ENCODE assay signal across 21 cellular contexts in the genomic region with DNA sequence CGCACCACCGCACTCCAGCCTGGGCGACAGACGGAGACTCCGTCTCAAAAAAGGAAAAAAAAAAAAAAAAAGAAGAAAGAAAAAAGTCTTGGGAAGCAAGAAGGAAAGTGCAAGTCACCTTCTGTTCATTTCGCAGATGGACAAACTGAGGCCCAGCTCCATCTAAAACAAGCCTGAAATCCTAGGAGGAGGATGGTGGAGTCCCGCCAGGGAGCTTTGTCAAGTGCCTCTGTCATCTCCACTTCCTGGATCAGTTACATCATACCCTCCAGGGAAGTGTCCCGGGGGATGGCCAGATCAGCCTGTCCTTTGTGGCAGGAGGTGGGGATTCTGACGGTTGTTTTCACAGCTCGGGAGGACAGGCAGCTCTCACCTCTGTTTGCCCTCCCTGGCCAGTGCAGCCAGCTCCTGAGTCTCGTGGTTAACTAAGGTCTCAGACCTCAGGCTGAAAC. TPM values are rescaled to one million over a fixed set of nuclear protein-coding genes. Genes with fewer than 3 reads are reported as not detected.
A peak's percentile ranks its signal among the peaks of the same experiment; 100 is the strongest.
DNase-seq lines count a peak whose midpoint lies in the region; ATAC-seq, FAIRE-seq and TF ChIP-seq lines count a peak whose summit lies in the region.
"Had no signal": no experiment of that assay in that cellular context is flagged by ENCODE, and none has a peak within 500 bp of the region (broad histone marks: within the 10 kb centered on the region; RNA-seq: fewer than 3 reads in every experiment).

No MANE protein-coding gene starts in this region.

- TF ChIP-seq CTCF in HEK293 (tag by site-specific recombination; IDR thresholded peaks at IDR 0.05) (no peak), adrenal gland (IDR thresholded peaks at IDR 0.05) (no peak), HepG2 (CRISPR knock-in tag; IDR thresholded peaks at IDR 0.05) (no peak)

- H3K27ac ChIP-seq in HEK293 (ENCODE audit: extremely low read depth, low read depth, low read length) (no peak overlapping the region), adrenal gland (no peak overlapping the region), HepG2 (ENCODE audit: extremely low read length, insufficient read depth, low read length) (no peak overlapping the region)
- H3K27ac ChIP-seq: gastrocnemius medialis had no signal

- no peaks in the 10 kb centered on the region for H3K4me1 ChIP-seq in HEK293 (ENCODE audit: control insufficient read depth, insufficient read depth, low read length)
- H3K4me1 ChIP-seq in adrenal gland (replicated peaks in 1 of 2): peaks cover 7 to 9% of the 10 kb centered on the region in 2 donors
- peaks cover 32% of the 10 kb centered on the region for H3K4me1 ChIP-seq in HepG2 (ENCODE audit: insufficient read depth, low read length)
- H3K4me1 ChIP-seq: gastrocnemius medialis had no signal

- TF ChIP-seq RAD21 in HepG2 (CRISPR knock-in tag; IDR thresholded peaks at IDR 0.05): no peak

- H3K4me1 Mint-ChIP-seq in T-cell: no peaks in the 10 kb centered on the region
- H3K4me1 Mint-ChIP-seq: activated naive CD8-positive, alpha-beta T cell treated with anti-CD3 and anti-CD28 coated beads for 36 hours had no signal

- H4K20me1 ChIP-seq in HepG2 (ENCODE audit: insufficient read depth, low read length): no peaks in the 10 kb centered on the region

- H2AFZ ChIP-seq in HepG2 (ENCODE audit: low read length): no peak overlapping the region

- H3K9ac ChIP-seq in HepG2 (ENCODE audit: insufficient read depth, low read depth, low read length): no peak overlapping the region

- CTCF ChIA-PET in HEK293 (lab: Yijun Ruan, JAX) (interaction anchor here (0.5 to 3.3 kb wide), 3 partner anchors 11 to 377 kb away, joined by 3 to 19 read pairs (median 3); no protein-coding TSS in a partner anchor), HepG2 (lab: Yijun Ruan, JAX; ENCODE audit: low intra/inter-chr PET ratio, low total read pairs) (no interaction called here), T-cell (lab: Charles Lee) (interaction anchor here in 1 of 2 donors (0.7 kb wide), 1 partner anchor 418 kb away, joined by 9 read pairs; no protein-coding TSS in a partner anchor)

- H3K36me3 ChIP-seq in HEK293 (ENCODE audit: control insufficient read depth in 2 of 2, insufficient read depth in 1 of 2, low read length in 2 of 2) (no peaks in the 10 kb centered on the region), adrenal gland (replicated peaks in 1 of 2) (no peaks in the 10 kb centered on the region), HepG2 (replicated peaks in 1 of 2; ENCODE audit: control insufficient read depth in 1 of 2, insufficient read depth in 2 of 2, low read length in 2 of 2) (no peaks in the 10 kb centered on the region)
- H3K36me3 ChIP-seq: gastrocnemius medialis had no signal

- H3K9me3 ChIP-seq in HEK293 (ENCODE audit: control insufficient read depth, insufficient read depth, low read depth, low read length) (no peaks in the 10 kb centered on the region), adrenal gland (replicated peaks in 1 of 3) (no peaks in the 10 kb centered on the region), HepG2 (ENCODE audit: low read length) (no peaks in the 10 kb centered on the region)
- H3K9me3 ChIP-seq: gastrocnemius medialis had no signal

- WGBS in adrenal gland, 4 donors: 67 to 82% (median 68%) methylated on average over 8 to 11 of the region's 11 CpGs
- 70% methylated on average over 7 of the region's 11 CpGs for WGBS in HepG2 (ENCODE audit: low lambda C conversion rate)

- H3K4me3 ChIP-seq in HEK293 (ENCODE audit: low read depth, low read length): no peak overlapping the region
- no peak overlapping the region for H3K4me3 ChIP-seq in adrenal gland
- no peak overlapping the region for H3K4me3 ChIP-seq in HepG2 (replicated peaks in 1 of 3; ENCODE audit: insufficient read depth in 1 of 3, low read depth in 2 of 3, low read length in 3 of 3)
- H3K4me3 ChIP-seq: gastrocnemius medialis had no signal

- no TSS peak for BruUV-seq in HepG2 (replicated peaks; lab: Mats Ljungman, UMichigan)

- no peaks in the 10 kb centered on the region for H3K79me2 ChIP-seq in HepG2 (ENCODE audit: insufficient read depth, low read length)

- no peak overlapping the region for H3K4me3 Mint-ChIP-seq in T-cell
- H3K4me3 Mint-ChIP-seq: activated naive CD8-positive, alpha-beta T cell treated with anti-CD3 and anti-CD28 coated beads for 36 hours; stimulated activated naive CD8-positive, alpha-beta T cell treated with anti-CD3 and anti-CD28 coated beads, Interleukin-15, Interleukin-2, amounts not matched to agents 100 ng/mL and 50 ng/mL, for 24 hours had no signal

- intact Hi-C loops in adrenal gland (cut with DNase I) (no loop called here), HepG2 (cut with micrococcal nuclease; ENCODE audit: unreplicated experiment) (no loop called here)

- in situ Hi-C loops in HepG2 (cut with HindIII; ENCODE audit: extremely low pct_ligation_motif_present, low pct_unique_long_range_greater_than_20kb): no loop called here

- FAIRE-seq in HepG2 (lab: Jason Lieb, UNC): no peak
- FAIRE-seq: D721Med, GM12892 had no signal

- H3K4me2 ChIP-seq in HepG2 (ENCODE audit: low read depth, low read length): no peak overlapping the region

- TF ChIP-seq EP300 in HepG2 (IDR thresholded peaks at IDR 0.05; ENCODE audit: low read depth in 2 of 2, low read length in 2 of 2) (no peak), HepG2 (CRISPR knock-in tag; IDR thresholded peaks at IDR 0.05; ENCODE audit: borderline replicate concordance) (no peak)

- no peak overlapping the region for H3K27ac Mint-ChIP-seq in T-cell
- H3K27ac Mint-ChIP-seq: activated naive CD8-positive, alpha-beta T cell treated with anti-CD3 and anti-CD28 coated beads for 36 hours; stimulated activated naive CD8-positive, alpha-beta T cell treated with anti-CD3 and anti-CD28 coated beads, Interleukin-15, Interleukin-2, amounts not matched to agents 100 ng/mL and 50 ng/mL, for 24 hours had no signal

- peaks cover 10 to 18% of the 10 kb centered on the region in 2 donors for H3K27me3 Mint-ChIP-seq in T-cell

- POLR2A ChIA-PET in HEK293 (lab: Yijun Ruan, JAX): no interaction called here
- POLR2A ChIA-PET in HepG2 (lab: Yijun Ruan, JAX): no interaction called here
- POLR2A ChIA-PET in T-cell (lab: Charles Lee): no interaction called here

- DNase-seq in COLO668 (lab: John Stamatoyannopoulos, UW; ENCODE audit: unreplicated experiment): peak; percentile 15
- peak in 5 of 7 donors; percentile 51 to 77 (median 59) for DNase-seq in adrenal gland
- DNase-seq in HepG2 (ENCODE audit: low spot score): peak; percentile 56
- DNase-seq in T-cell: no peak
- DNase-seq in GDM1 (lab: John Stamatoyannopoulos, UW): no peak
- DNase-seq in anterior cingulate cortex (lab: John Stamatoyannopoulos, UW): no peak
- DNase-seq: activated naive CD8-positive, alpha-beta T cell treated with anti-CD3 and anti-CD28 coated beads for 36 hours; dermis blood vessel endothelial cell; mammary epithelial cell; MM.1S; NK-92 treated with Interleukin-12 subunit alpha and Interleukin-12 subunit beta, amount 100 ng/mL, for 24 hours; stimulated activated CD4-positive, alpha-beta T cell treated with anti-CD3 and anti-CD28 coated beads, Interleukin-4, amount 100 ng/mL, for 1 hour; T-helper 2 cell had no signal

- H3K27me3 ChIP-seq in adrenal gland: no peaks in the 10 kb centered on the region
- H3K27me3 ChIP-seq in HepG2 (ENCODE audit: control insufficient read depth in 1 of 2, insufficient read depth in 2 of 2, low read length in 2 of 2): 0 out of 5 replicates have a peak, but pooled peaks cover 0 to 4% of the 10 kb centered on the region in 2 experiments
- H3K27me3 ChIP-seq: gastrocnemius medialis had no signal

- H3K9me3 Mint-ChIP-seq in T-cell: no peaks in the 10 kb centered on the region
- H3K9me3 Mint-ChIP-seq: activated naive CD8-positive, alpha-beta T cell treated with anti-CD3 and anti-CD28 coated beads for 36 hours; stimulated activated naive CD8-positive, alpha-beta T cell treated with anti-CD3 and anti-CD28 coated beads, Interleukin-15, Interleukin-2, amounts not matched to agents 100 ng/mL and 50 ng/mL, for 24 hours had no signal

- no peaks in the 10 kb centered on the region for H3K36me3 Mint-ChIP-seq in T-cell
- H3K36me3 Mint-ChIP-seq: activated naive CD8-positive, alpha-beta T cell treated with anti-CD3 and anti-CD28 coated beads for 36 hours had no signal

- ATAC-seq in HepG2: peak; percentile 37
- ATAC-seq in T-cell (replicated peaks in 1 of 4): no peak
- ATAC-seq in HG02884 (IDR thresholded peaks at IDR 0.05; ENCODE audit: unreplicated experiment): no peak

- TF ChIP-seq POLR2A in adrenal gland (IDR thresholded peaks at IDR 0.05) (no peak), HepG2 (IDR thresholded peaks at IDR 0.05; ENCODE audit: insufficient read depth in 1 of 2, low read depth in 2 of 2, low read length in 2 of 2) (no peak)

RNA-seq across cellular contexts. Expression of a gene that starts 8.7 kb away (rescaled TPM):
- total RNA-seq in adrenal gland: 100 to 1,000 TPM in 1 of 8 donors, 10 to 100 TPM in 7; 11.6 to 111 (median 21.4) TPM
- polyA plus RNA-seq in adrenal gland: 10 to 100 TPM; 15.9 to 40.3 (median 23.8) TPM
- 1.2 and 1.3 TPM in 2 replicates for total RNA-seq in HepG2 (2016; rRNA removed; fragmentation: Illumina TruSeq; extraction: Trizol)
- total RNA-seq in HepG2 (2016; cell fraction: cytosol; rRNA removed; fragmentation: Illumina TruSeq; extraction: Trizol; ENCODE audit: low read depth): 0.79 and 1.7 TPM in 2 replicates
- total RNA-seq in HepG2 (2016; cell fraction: insoluble cytoplasmic fraction; rRNA removed; fragmentation: Illumina TruSeq; extraction: Trizol): 1.2 and 1.7 TPM in 2 replicates
- total RNA-seq in HepG2 (2016; cell fraction: membrane; rRNA removed; fragmentation: Illumina TruSeq; extraction: Trizol): 1.1 and 2.0 TPM in 2 replicates
- total RNA-seq in HepG2 (2016; cell fraction: nucleus; rRNA removed; fragmentation: Illumina TruSeq; extraction: Trizol): 1.4 and 2.0 TPM in 2 replicates
- polyA plus RNA-seq in HepG2 (2011; rRNA removed): 1.7 and 2.9 TPM in 2 replicates
- polyA plus RNA-seq in HepG2 (2011; cell fraction: cytosol; rRNA removed): 1.9 and 3.2 TPM in 2 replicates
- 1.6 and 2.0 TPM in 2 replicates for polyA plus RNA-seq in HepG2 (2011; cell fraction: nucleus; rRNA removed)
- 0.92 and 1.3 TPM in 2 replicates for polyA plus RNA-seq in HepG2 (2012)
- polyA plus RNA-seq in HepG2 (2016; cell fraction: cytosol; fragmentation: Illumina TruSeq; extraction: Trizol; ENCODE audit: low read depth): 1.1 and 1.5 TPM in 2 replicates
- polyA plus RNA-seq in HepG2 (2016; cell fraction: insoluble cytoplasmic fraction; fragmentation: Illumina TruSeq; extraction: Trizol; ENCODE audit: low read depth): 2.4 and 3.5 TPM in 2 replicates
- 0.64 and 0.90 TPM in 2 replicates for polyA plus RNA-seq in HepG2 (2016; cell fraction: membrane; fragmentation: Illumina TruSeq; extraction: Trizol; ENCODE audit: low read depth)
- 1.9 and 2.9 TPM in 2 replicates for polyA plus RNA-seq in HepG2 (2016; cell fraction: nucleus; fragmentation: Illumina TruSeq; extraction: Trizol; ENCODE audit: insufficient read depth, low read depth)
- 1.1 and 6.5 TPM in 2 replicates for polyA minus RNA-seq in HepG2 (2011; rRNA and poly(A)+ RNA removed; ENCODE audit: low replicate concordance)
- 0.99 and 1.4 TPM in 2 replicates for polyA minus RNA-seq in HepG2 (2011; cell fraction: cytosol; rRNA and poly(A)+ RNA removed)
- polyA minus RNA-seq in HepG2 (2011; cell fraction: nucleus; rRNA and poly(A)+ RNA removed): 1.5 TPM in 2 replicates
- 1 to 10 TPM in 1 of 5 donors, under 1 TPM in 3, not detected in 1; 0.19 to 2.3 (median 0.44) TPM for total RNA-seq in T-cell
- total RNA-seq: activated CD8-positive, alpha-beta memory T cell treated with anti-CD3 and anti-CD28 coated beads for 36 hours had no signal

RNA-seq across cellular contexts. Expression of a gene that starts 9.8 kb away (rescaled TPM):
- total RNA-seq in adrenal gland (100 to 1,000 TPM in 1 of 8 donors, 1 to 10 TPM in 7; 1.8 to 188 (median 3.2) TPM), HepG2 (2016; rRNA removed; fragmentation: Illumina TruSeq; extraction: Trizol) (not detected in 2 replicates), T-cell (under 1 TPM in 2 of 5 donors, not detected in 3; 0.18 to 0.26 TPM)
- polyA plus RNA-seq in adrenal gland (10 to 100 TPM in 1 of 3 donors, 1 to 10 TPM in 2; 5.7 to 41.2 (median 7.9) TPM), HepG2 (2011; rRNA removed) (not detected in 2 replicates)
- not detected in 2 replicates for total RNA-seq in HepG2 (2016; cell fraction: cytosol; rRNA removed; fragmentation: Illumina TruSeq; extraction: Trizol; ENCODE audit: low read depth)
- not detected in 2 replicates for total RNA-seq in HepG2 (2016; cell fraction: insoluble cytoplasmic fraction; rRNA removed; fragmentation: Illumina TruSeq; extraction: Trizol)
- total RNA-seq in HepG2 (2016; cell fraction: membrane; rRNA removed; fragmentation: Illumina TruSeq; extraction: Trizol): not detected in 2 replicates
- not detected in 2 replicates for total RNA-seq in HepG2 (2016; cell fraction: nucleus; rRNA removed; fragmentation: Illumina TruSeq; extraction: Trizol)
- not detected in 2 replicates for polyA plus RNA-seq in HepG2 (2011; cell fraction: cytosol; rRNA removed)
- polyA plus RNA-seq in HepG2 (2011; cell fraction: nucleus; rRNA removed): not detected in 2 replicates
- not detected in 2 replicates for polyA plus RNA-seq in HepG2 (2012)
- polyA plus RNA-seq in HepG2 (2016; cell fraction: cytosol; fragmentation: Illumina TruSeq; extraction: Trizol; ENCODE audit: low read depth): not detected in 2 replicates
- polyA plus RNA-seq in HepG2 (2016; cell fraction: insoluble cytoplasmic fraction; fragmentation: Illumina TruSeq; extraction: Trizol; ENCODE audit: low read depth): not detected in 2 replicates
- not detected in 2 replicates for polyA plus RNA-seq in HepG2 (2016; cell fraction: membrane; fragmentation: Illumina TruSeq; extraction: Trizol; ENCODE audit: low read depth)
- not detected in 2 replicates for polyA plus RNA-seq in HepG2 (2016; cell fraction: nucleus; fragmentation: Illumina TruSeq; extraction: Trizol; ENCODE audit: insufficient read depth, low read depth)
- not detected in 2 replicates for polyA minus RNA-seq in HepG2 (2011; rRNA and poly(A)+ RNA removed; ENCODE audit: low replicate concordance)
- not detected in 2 replicates for polyA minus RNA-seq in HepG2 (2011; cell fraction: cytosol; rRNA and poly(A)+ RNA removed)
- polyA minus RNA-seq in HepG2 (2011; cell fraction: nucleus; rRNA and poly(A)+ RNA removed): not detected in 2 replicates
- total RNA-seq: activated CD8-positive, alpha-beta memory T cell treated with anti-CD3 and anti-CD28 coated beads for 36 hours; activated naive CD8-positive, alpha-beta T cell treated with anti-CD3 and anti-CD28 coated beads for 36 hours; dermis blood vessel endothelial cell; mammary epithelial cell; osteocyte had no signal
- polyA plus RNA-seq: mammary epithelial cell had no signal

RNA-seq across cellular contexts. Expression of a gene that starts 55.1 kb away (rescaled TPM):
- total RNA-seq in adrenal gland: 100 to 1,000 TPM; 243 to 416 (median 352) TPM
- 100 to 1,000 TPM; 128 to 467 (median 142) TPM for polyA plus RNA-seq in adrenal gland
- 5.5 and 8.5 TPM in 2 replicates for total RNA-seq in HepG2 (2016; rRNA removed; fragmentation: Illumina TruSeq; extraction: Trizol)
- total RNA-seq in HepG2 (2016; cell fraction: cytosol; rRNA removed; fragmentation: Illumina TruSeq; extraction: Trizol; ENCODE audit: low read depth): 0.81 and 0.88 TPM in 2 replicates
- 7.0 and 7.8 TPM in 2 replicates for total RNA-seq in HepG2 (2016; cell fraction: insoluble cytoplasmic fraction; rRNA removed; fragmentation: Illumina TruSeq; extraction: Trizol)
- 2.5 and 3.2 TPM in 2 replicates for total RNA-seq in HepG2 (2016; cell fraction: membrane; rRNA removed; fragmentation: Illumina TruSeq; extraction: Trizol)
- total RNA-seq in HepG2 (2016; cell fraction: nucleus; rRNA removed; fragmentation: Illumina TruSeq; extraction: Trizol): 15.0 and 17.9 TPM in 2 replicates
- polyA plus RNA-seq in HepG2 (2011; rRNA removed): 6.7 and 9.2 TPM in 2 replicates
- 8.0 and 9.7 TPM in 2 replicates for polyA plus RNA-seq in HepG2 (2011; cell fraction: cytosol; rRNA removed)
- 11.1 and 13.1 TPM in 2 replicates for polyA plus RNA-seq in HepG2 (2011; cell fraction: nucleus; rRNA removed)
- polyA plus RNA-seq in HepG2 (2012): 10.7 and 11.6 TPM in 2 replicates
- 1.7 and 1.8 TPM in 2 replicates for polyA plus RNA-seq in HepG2 (2016; cell fraction: cytosol; fragmentation: Illumina TruSeq; extraction: Trizol; ENCODE audit: low read depth)
- polyA plus RNA-seq in HepG2 (2016; cell fraction: insoluble cytoplasmic fraction; fragmentation: Illumina TruSeq; extraction: Trizol; ENCODE audit: low read depth): 7.6 and 10.5 TPM in 2 replicates
- polyA plus RNA-seq in HepG2 (2016; cell fraction: membrane; fragmentation: Illumina TruSeq; extraction: Trizol; ENCODE audit: low read depth): 2.6 and 3.9 TPM in 2 replicates
- 33.1 and 37.0 TPM in 2 replicates for polyA plus RNA-seq in HepG2 (2016; cell fraction: nucleus; fragmentation: Illumina TruSeq; extraction: Trizol; ENCODE audit: insufficient read depth, low read depth)
- 12.2 and 26.0 TPM in 2 replicates for polyA minus RNA-seq in HepG2 (2011; rRNA and poly(A)+ RNA removed; ENCODE audit: low replicate concordance)
- polyA minus RNA-seq in HepG2 (2011; cell fraction: cytosol; rRNA and poly(A)+ RNA removed): 14.8 and 15.8 TPM in 2 replicates
- 5.7 and 7.3 TPM in 2 replicates for polyA minus RNA-seq in HepG2 (2011; cell fraction: nucleus; rRNA and poly(A)+ RNA removed)
- 10 to 100 TPM; 14.1 to 19.0 (median 15.1) TPM for total RNA-seq in T-cell

RNA-seq across cellular contexts. Expression of a gene that starts 58.2 kb away (rescaled TPM):
- not detected for total RNA-seq in adrenal gland
- polyA plus RNA-seq in adrenal gland: not detected
- total RNA-seq in HepG2 (2016; rRNA removed; fragmentation: Illumina TruSeq; extraction: Trizol): not detected in 2 replicates
- total RNA-seq in HepG2 (2016; cell fraction: cytosol; rRNA removed; fragmentation: Illumina TruSeq; extraction: Trizol; ENCODE audit: low read depth): not detected in 2 replicates
- not detected in 2 replicates for total RNA-seq in HepG2 (2016; cell fraction: insoluble cytoplasmic fraction; rRNA removed; fragmentation: Illumina TruSeq; extraction: Trizol)
- not detected in 2 replicates for total RNA-seq in HepG2 (2016; cell fraction: membrane; rRNA removed; fragmentation: Illumina TruSeq; extraction: Trizol)
- total RNA-seq in HepG2 (2016; cell fraction: nucleus; rRNA removed; fragmentation: Illumina TruSeq; extraction: Trizol): not detected in 2 replicates
- polyA plus RNA-seq in HepG2 (2011; rRNA removed): 0.01 TPM in 1 of 2 replicates, not detected in the other
- 0.04 and 0.07 TPM in 2 replicates for polyA plus RNA-seq in HepG2 (2011; cell fraction: cytosol; rRNA removed)
- polyA plus RNA-seq in HepG2 (2011; cell fraction: nucleus; rRNA removed): not detected in 2 replicates
- polyA plus RNA-seq in HepG2 (2012): not detected in 2 replicates
- not detected in 2 replicates for polyA plus RNA-seq in HepG2 (2016; cell fraction: cytosol; fragmentation: Illumina TruSeq; extraction: Trizol; ENCODE audit: low read depth)
- not detected in 2 replicates for polyA plus RNA-seq in HepG2 (2016; cell fraction: insoluble cytoplasmic fraction; fragmentation: Illumina TruSeq; extraction: Trizol; ENCODE audit: low read depth)
- not detected in 2 replicates for polyA plus RNA-seq in HepG2 (2016; cell fraction: membrane; fragmentation: Illumina TruSeq; extraction: Trizol; ENCODE audit: low read depth)
- polyA plus RNA-seq in HepG2 (2016; cell fraction: nucleus; fragmentation: Illumina TruSeq; extraction: Trizol; ENCODE audit: insufficient read depth, low read depth): not detected in 2 replicates
- polyA minus RNA-seq in HepG2 (2011; rRNA and poly(A)+ RNA removed; ENCODE audit: low replicate concordance): not detected in 2 replicates
- not detected in 2 replicates for polyA minus RNA-seq in HepG2 (2011; cell fraction: cytosol; rRNA and poly(A)+ RNA removed)
- polyA minus RNA-seq in HepG2 (2011; cell fraction: nucleus; rRNA and poly(A)+ RNA removed): not detected in 2 replicates
- not detected for total RNA-seq in T-cell
- total RNA-seq: activated CD8-positive, alpha-beta memory T cell treated with anti-CD3 and anti-CD28 coated beads for 36 hours; activated naive CD8-positive, alpha-beta T cell treated with anti-CD3 and anti-CD28 coated beads for 36 hours; dermis blood vessel endothelial cell; gastrocnemius medialis; osteocyte had no signal

Comparison
In these comparisons a context has a peak if more than half of its experiments do, and no peak if none do; other contexts are left out.
1. DNase-seq: peak in COLO668 (single experiment), adrenal gland (5 of 7) and HepG2 (single experiment); none in T-cell (0 of 34), GDM1 (single experiment) and anterior cingulate cortex (0 of 58).
2. RNA of a gene that starts 55.1 kb away (total RNA-seq): 243 to 416 TPM in adrenal gland; 14.1 to 19.0 TPM in T-cell and 0.81 to 17.9 TPM in HepG2; every median in the first group is over 10 times any median in the second.